In the genomic region with DNA sequence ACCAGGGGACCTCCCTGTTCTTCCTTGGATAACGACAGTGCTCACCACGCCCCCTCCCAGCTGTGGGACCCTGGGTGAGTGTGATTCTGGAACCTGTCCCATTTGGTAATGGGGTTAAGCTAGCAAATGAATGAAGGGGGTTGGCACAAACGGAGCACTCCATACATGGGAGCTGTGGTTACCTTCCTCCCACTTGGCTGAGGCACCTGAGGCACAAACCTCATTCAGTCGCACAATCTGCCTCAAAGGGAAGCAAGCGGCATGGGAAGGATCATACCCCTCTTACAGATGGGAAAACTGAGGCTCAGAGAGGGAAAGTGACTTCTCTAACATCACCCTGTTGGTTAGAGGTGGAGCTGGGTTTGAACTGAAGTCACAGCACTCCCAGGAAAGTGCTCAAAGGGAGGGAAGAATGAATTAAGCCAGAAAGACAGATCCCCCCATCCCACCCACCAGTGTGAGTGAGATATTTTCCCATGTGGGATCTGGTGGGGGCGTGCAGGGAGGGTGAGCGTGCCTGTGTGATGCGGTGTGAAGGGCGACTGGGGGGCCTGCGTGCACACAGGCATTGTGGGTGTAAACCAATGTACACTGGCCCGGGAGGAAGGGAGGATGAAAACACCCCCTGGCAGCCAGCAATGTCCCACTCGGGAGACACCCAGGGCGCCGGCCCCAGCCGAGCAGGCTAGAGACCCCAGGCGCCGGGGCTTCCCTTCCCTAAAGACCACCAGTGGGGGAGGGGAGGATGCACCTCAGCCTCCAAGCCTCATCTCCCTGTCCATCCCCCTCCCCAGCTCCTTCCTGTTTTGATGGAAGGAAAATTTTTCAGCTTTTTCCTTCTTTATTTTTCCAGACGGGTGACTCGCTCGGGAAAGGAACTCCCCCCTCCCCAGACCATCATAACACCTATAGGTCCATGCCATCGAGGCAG, we compare ENCODE assay signal across 10 cellular contexts. TPM values are rescaled to one million over a fixed set of nuclear protein-coding genes. Genes with fewer than 3 reads are reported as not detected.
DNase-seq lines count a peak whose midpoint lies in the region; ATAC-seq, FAIRE-seq and TF ChIP-seq lines count a peak whose summit lies in the region.
"Had no signal": no experiment of that assay in that cellular context is flagged by ENCODE, and none has a peak within 500 bp of the region (broad histone marks: within the 10 kb centered on the region; RNA-seq: fewer than 3 reads in every experiment).

No MANE protein-coding gene starts in this region.

- no peak overlapping the region for H3K9ac ChIP-seq in fibroblast of lung (ENCODE audit: insufficient read depth, low read length)

- H3K27me3 Mint-ChIP-seq in activated CD4-positive, alpha-beta T cell treated with anti-CD3 and anti-CD28 coated beads, Interleukin-2, amount 10 ng/mL, durations not matched to agents 7 days and 5 days, result peaks cover 23% of the 10 kb centered on the region
- peaks cover 85% of the 10 kb centered on the region for H3K27me3 Mint-ChIP-seq in stimulated activated memory B cell treated with anti-CD40 and anti-IgM and Interleukin-4, amounts not matched to agents 10 μg/mL and 1 μg/mL and 100 μg/mL, for 72 hours

- no peak for FAIRE-seq in H54 (lab: Jason Lieb, UNC)

- no peaks in the 10 kb centered on the region for H3K79me2 ChIP-seq in fibroblast of lung (ENCODE audit: control insufficient read depth, insufficient read depth, low read length)

- H4K20me1 ChIP-seq in fibroblast of lung (ENCODE audit: control insufficient read depth, extremely low read depth, insufficient read depth, low read length), result no peaks in the 10 kb centered on the region

- no peak for TF ChIP-seq POLR2A in H54 (IDR thresholded peaks at IDR 0.05; ENCODE audit: low read depth, low read length)

- peak overlapping the region; percentile 27 for H3K4me2 ChIP-seq in fibroblast of lung (ENCODE audit: extremely low read depth, insufficient read depth, low read length)

- H3K27ac Mint-ChIP-seq in activated CD4-positive, alpha-beta T cell treated with anti-CD3 and anti-CD28 coated beads, Interleukin-2, amount 10 ng/mL, durations not matched to agents 7 days and 5 days, result peak overlapping the region; percentile 28
- H3K27ac Mint-ChIP-seq in stimulated activated memory B cell treated with anti-CD40 and anti-IgM and Interleukin-4, amounts not matched to agents 10 μg/mL and 1 μg/mL and 100 μg/mL, for 72 hours, result peak overlapping the region; percentile 3
- H3K27ac Mint-ChIP-seq: activated naive CD8-positive, alpha-beta T cell treated with anti-CD3 and anti-CD28 coated beads, Interleukin-2, amount 10 ng/mL, durations not matched to agents 7 days and 5 days had no signal

- no peaks in the 10 kb centered on the region for H3K36me3 Mint-ChIP-seq in activated CD4-positive, alpha-beta T cell treated with anti-CD3 and anti-CD28 coated beads, Interleukin-2, amount 10 ng/mL, durations not matched to agents 7 days and 5 days (ENCODE audit: low read depth)
- no peaks in the 10 kb centered on the region for H3K36me3 Mint-ChIP-seq in stimulated activated memory B cell treated with anti-CD40 and anti-IgM and Interleukin-4, amounts not matched to agents 10 μg/mL and 1 μg/mL and 100 μg/mL, for 72 hours
- H3K36me3 Mint-ChIP-seq: activated naive CD8-positive, alpha-beta T cell treated with anti-CD3 and anti-CD28 coated beads, Interleukin-2, amount 10 ng/mL, durations not matched to agents 7 days and 5 days had no signal

- H3K36me3 ChIP-seq in fibroblast of lung (ENCODE audit: control insufficient read depth, insufficient read depth, low read length), result no peaks in the 10 kb centered on the region
- H3K36me3 ChIP-seq: transverse colon had no signal

- no peak overlapping the region for H2AFZ ChIP-seq in fibroblast of lung (ENCODE audit: low read length)

- POLR2A ChIA-PET in activated CD4-positive, alpha-beta T cell treated with anti-CD3 and anti-CD28 coated beads, Interleukin-2, amount 10 ng/mL, durations not matched to agents 7 days and 5 days (lab: Charles Lee), result no interaction called here

- DNase-seq in activated CD4-positive, alpha-beta T cell treated with anti-CD3 and anti-CD28 coated beads, Interleukin-2, amount 10 ng/mL, durations not matched to agents 7 days and 5 days, result no peak
- no peak for DNase-seq in activated CD4-positive, alpha-beta T cell treated with anti-CD3 and anti-CD28 coated beads, Interleukin-2, amount 50 U/mL, for 4 hours
- DNase-seq in fibroblast of lung (ENCODE audit: low read depth in 2 of 2) (peak in 1 of 2 donors; percentile 32), NCI-H2029 (lab: John Stamatoyannopoulos, UW) (no peak), H54 (ENCODE audit: insufficient read length, low spot score) (no peak)

- CTCF ChIA-PET in activated CD4-positive, alpha-beta T cell treated with anti-CD3 and anti-CD28 coated beads, Interleukin-2, amount 10 ng/mL, durations not matched to agents 7 days and 5 days (lab: Charles Lee), result interaction anchor here (1.3 to 1.6 kb wide), 4 partner anchors 9 to 55 kb away, joined by 3 to 4 read pairs (median 4); no protein-coding TSS in a partner anchor

- H3K4me1 Mint-ChIP-seq in activated CD4-positive, alpha-beta T cell treated with anti-CD3 and anti-CD28 coated beads, Interleukin-2, amount 10 ng/mL, durations not matched to agents 7 days and 5 days, result peaks cover 19% of the 10 kb centered on the region
- H3K4me1 Mint-ChIP-seq in stimulated activated memory B cell treated with anti-CD40 and anti-IgM and Interleukin-4, amounts not matched to agents 10 μg/mL and 1 μg/mL and 100 μg/mL, for 72 hours, result peaks cover 28% of the 10 kb centered on the region

- H3K9me3 Mint-ChIP-seq in activated CD4-positive, alpha-beta T cell treated with anti-CD3 and anti-CD28 coated beads, Interleukin-2, amount 10 ng/mL, durations not matched to agents 7 days and 5 days, result no peaks in the 10 kb centered on the region
- H3K9me3 Mint-ChIP-seq in stimulated activated memory B cell treated with anti-CD40 and anti-IgM and Interleukin-4, amounts not matched to agents 10 μg/mL and 1 μg/mL and 100 μg/mL, for 72 hours, result no peaks in the 10 kb centered on the region
- H3K9me3 Mint-ChIP-seq: activated naive CD8-positive, alpha-beta T cell treated with anti-CD3 and anti-CD28 coated beads, Interleukin-2, amount 10 ng/mL, durations not matched to agents 7 days and 5 days had no signal

- H3K4me3 Mint-ChIP-seq in activated CD4-positive, alpha-beta T cell treated with anti-CD3 and anti-CD28 coated beads, Interleukin-2, amount 10 ng/mL, durations not matched to agents 7 days and 5 days, result no peak overlapping the region
- H3K4me3 Mint-ChIP-seq in stimulated activated memory B cell treated with anti-CD40 and anti-IgM and Interleukin-4, amounts not matched to agents 10 μg/mL and 1 μg/mL and 100 μg/mL, for 72 hours, result no peak overlapping the region

- H3K4me3 ChIP-seq in fibroblast of lung (replicated peaks in 1 of 4; ENCODE audit: control extremely low read depth in 1 of 4, insufficient read depth in 1 of 4, low read depth in 3 of 4, low read length in 4 of 4), result no peak overlapping the region
- H3K4me3 ChIP-seq: transverse colon had no signal

- H3K4me1 ChIP-seq in fibroblast of lung (ENCODE audit: control insufficient read depth, extremely low read depth, insufficient read depth, low read length), result peaks cover 24% of the 10 kb centered on the region

- H3K27me3 ChIP-seq in fibroblast of lung (ENCODE audit: control insufficient read depth, insufficient read depth, low read length), result no peaks in the 10 kb centered on the region

- H3K9me3 ChIP-seq in fibroblast of lung (ENCODE audit: control insufficient read depth, insufficient read depth, low read depth, low read length), result no peaks in the 10 kb centered on the region
- H3K9me3 ChIP-seq: transverse colon had no signal

- ATAC-seq in SK-N-SH treated with all-trans-retinoic acid at 6 μM for 48 hours (peak; percentile 7; the same call in 1 of the 3 replicates), HG02885 (IDR thresholded peaks at IDR 0.05; ENCODE audit: poor library complexity, unreplicated experiment) (no peak)
- ATAC-seq in stimulated activated memory B cell treated with anti-CD40 and anti-IgM and Interleukin-4, amounts not matched to agents 10 μg/mL and 1 μg/mL and 100 μg/mL, for 72 hours, result no peak

- no peak for TF ChIP-seq CTCF in fibroblast of lung (conservative IDR thresholded peaks at IDR 0.05 in 1 of 2, IDR thresholded peaks at IDR 0.05 in 1 of 2; ENCODE audit: low read depth in 1 of 2, low read length in 2 of 2)

- H3K27ac ChIP-seq in fibroblast of lung (ENCODE audit: insufficient read depth, low read length), result peak overlapping the region; percentile 13
- H3K27ac ChIP-seq: transverse colon had no signal

TF ChIP-seq in SK-N-SH treated with all-trans-retinoic acid at 6 μM for 48 hours, 23 proteins besides CTCF, POLR2A, EP300 and RAD21 (continues in another document):
- TF ChIP-seq ZNF8 (CRISPR knock-in tag; IDR thresholded peaks at IDR 0.05) (no peak), ISL1 (CRISPR knock-in tag; IDR thresholded peaks at IDR 0.05) (no peak), ZFP3 (CRISPR knock-in tag; IDR thresholded peaks at IDR 0.05) (no peak), SNAI2 (CRISPR knock-in tag; IDR thresholded peaks at IDR 0.05) (no peak)
- TF ChIP-seq, protein P1, sequence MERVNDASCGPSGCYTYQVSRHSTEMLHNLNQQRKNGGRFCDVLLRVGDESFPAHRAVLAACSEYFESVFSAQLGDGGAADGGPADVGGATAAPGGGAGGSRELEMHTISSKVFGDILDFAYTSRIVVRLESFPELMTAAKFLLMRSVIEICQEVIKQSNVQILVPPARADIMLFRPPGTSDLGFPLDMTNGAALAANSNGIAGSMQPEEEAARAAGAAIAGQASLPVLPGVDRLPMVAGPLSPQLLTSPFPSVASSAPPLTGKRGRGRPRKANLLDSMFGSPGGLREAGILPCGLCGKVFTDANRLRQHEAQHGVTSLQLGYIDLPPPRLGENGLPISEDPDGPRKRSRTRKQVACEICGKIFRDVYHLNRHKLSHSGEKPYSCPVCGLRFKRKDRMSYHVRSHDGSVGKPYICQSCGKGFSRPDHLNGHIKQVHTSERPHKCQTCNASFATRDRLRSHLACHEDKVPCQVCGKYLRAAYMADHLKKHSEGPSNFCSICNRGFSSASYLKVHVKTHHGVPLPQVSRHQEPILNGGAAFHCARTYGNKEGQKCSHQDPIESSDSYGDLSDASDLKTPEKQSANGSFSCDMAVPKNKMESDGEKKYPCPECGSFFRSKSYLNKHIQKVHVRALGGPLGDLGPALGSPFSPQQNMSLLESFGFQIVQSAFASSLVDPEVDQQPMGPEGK (CRISPR knock-in tag; IDR thresholded peaks at IDR 0.05; ENCODE audit: borderline replicate concordance), result no peak

RNA-seq across cellular contexts. Expression of a gene that starts 7.9 kb away (rescaled TPM):
- 1 to 10 TPM in 1 of 2 experiments, under 1 TPM in 1; 0.89 to 1.1 TPM for total RNA-seq in activated CD4-positive, alpha-beta T cell treated with anti-CD3 and anti-CD28 coated beads, Interleukin-2, amount 10 ng/mL, durations not matched to agents 7 days and 5 days
- total RNA-seq in fibroblast of lung, result under 0.01 TPM in 1 of 2 replicates, not detected in the other
- 0.03 and 0.50 TPM in 2 replicates for polyA plus RNA-seq in fibroblast of lung
- 0.03 and 0.68 TPM in 2 replicates for polyA plus RNA-seq in fibroblast of lung (2012)
- polyA minus RNA-seq in fibroblast of lung (ENCODE audit: low replicate concordance), result 1.3 TPM in 1 of 2 replicates, not detected in the other
